ENCODE assay signal across 8 cellular contexts in the genomic region with DNA sequence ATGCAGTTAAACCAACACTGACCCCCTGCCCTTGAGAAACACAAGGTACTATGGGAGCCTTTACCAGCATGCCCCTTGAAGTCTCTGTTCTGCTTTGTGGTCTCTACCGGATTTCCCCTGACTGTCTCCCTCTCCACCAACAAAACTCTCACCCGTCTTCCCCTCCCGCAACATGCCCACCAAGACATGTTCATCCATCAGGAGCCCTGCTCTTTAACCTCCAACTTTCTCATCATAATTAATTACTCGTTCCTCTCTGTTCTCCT. TPM values are rescaled to one million over a fixed set of nuclear protein-coding genes. Genes with fewer than 3 reads are reported as not detected.
DNase-seq lines count a peak whose midpoint lies in the region; ATAC-seq and TF ChIP-seq lines count a peak whose summit lies in the region.

No MANE protein-coding gene starts in this region.

- TF ChIP-seq CTCF in epithelial cell of proximal tubule (conservative IDR thresholded peaks at IDR 0.05; ENCODE audit: low read depth, low read length) = no peak

- no peak overlapping the region for H3K27ac ChIP-seq in neuronal stem cell (replicated peaks; ENCODE audit: low read length)

- WGBS in neuronal stem cell (ENCODE audit: extremely low coverage in 2 of 2, insufficient read length in 2 of 2, insufficient replicate concordance in 1 of 2), 2 donors = 100% methylated on average over 1 of the region's 4 CpGs; no CpG with 5 or more reads in 1 of the 2 donors

- H3K79me1 ChIP-seq in neuronal stem cell (ENCODE audit: low read depth, low read length) = no peaks in the 10 kb centered on the region

- in situ Hi-C loops in ACHN (cut with HindIII; ENCODE audit: low pct_ligation_motif_present, low pct_unique_long_range_greater_than_20kb, low sequenced_read_pairs) = no loop called here

- H3K27me3 ChIP-seq in neuronal stem cell (ENCODE audit: control insufficient read depth in 3 of 3, insufficient read depth in 3 of 3, low read depth in 1 of 3, low read length in 3 of 3) = no peaks in the 10 kb centered on the region

- H2BK120ac ChIP-seq in neuronal stem cell (ENCODE audit: low read depth, low read length) = no peak overlapping the region

- H3K18ac ChIP-seq in neuronal stem cell (ENCODE audit: low read length) = no peak overlapping the region

- H2BK5ac ChIP-seq in neuronal stem cell (ENCODE audit: low read length) = no peak overlapping the region

- ATAC-seq in GM18519 (IDR thresholded peaks at IDR 0.05; ENCODE audit: low FRiP score, unreplicated experiment) = peak; percentile 34
- peak; percentile 37 for ATAC-seq in HG03103 (IDR thresholded peaks at IDR 0.05; ENCODE audit: low read depth, unreplicated experiment)

- H2BK15ac ChIP-seq in neuronal stem cell (ENCODE audit: low read length) = no peak overlapping the region

- peaks cover 0 to 2% of the 10 kb centered on the region in 2 donors for H3K9me3 ChIP-seq in neuronal stem cell (replicated peaks in 1 of 2; ENCODE audit: control insufficient read depth in 2 of 2, insufficient read depth in 1 of 2, low read depth in 1 of 2, low read length in 2 of 2)

- H2AFZ ChIP-seq in neuronal stem cell (ENCODE audit: low read length) = peak overlapping the region; percentile 89

- H2AK5ac ChIP-seq in neuronal stem cell (ENCODE audit: low read depth, low read length) = no peak overlapping the region

- peak; percentile 4 for DNase-seq in ACHN
- DNase-seq in T-helper 2 cell = peak in 4 of 5 experiments; percentile 2 to 76 (median 15)
- no peak for DNase-seq in epithelial cell of proximal tubule (ENCODE audit: low read depth)
- no peak for DNase-seq in neuronal stem cell (ENCODE audit: low spot score)
- DNase-seq in midbrain (lab: John Stamatoyannopoulos, UW) = no peak
- DNase-seq in DMS53 treated with DMSO at 0.1 percent for 48 hours (lab: John Stamatoyannopoulos, UW; ENCODE audit: unreplicated experiment) = no peak

- no peak overlapping the region for H3K4ac ChIP-seq in neuronal stem cell (ENCODE audit: low read length)

- H2BK12ac ChIP-seq in neuronal stem cell (ENCODE audit: low read length) = no peak overlapping the region

- H3K14ac ChIP-seq in neuronal stem cell (ENCODE audit: low read length) = no peak overlapping the region

- H3K9ac ChIP-seq in neuronal stem cell (ENCODE audit: low read depth, low read length, poor library complexity) = peak overlapping the region; percentile 85

- peak overlapping the region; percentile 49 for H3K4me2 ChIP-seq in neuronal stem cell (ENCODE audit: insufficient read depth, low read length, poor library complexity, severe bottlenecking)

- H3K4me3 ChIP-seq in epithelial cell of proximal tubule (ENCODE audit: low read depth, low read length) (peak overlapping the region; percentile 100), neuronal stem cell (ENCODE audit: low read length in 2 of 2) (peak overlapping the region; percentile 64 to 94)

- H3K23ac ChIP-seq in neuronal stem cell (ENCODE audit: low read depth, low read length, poor library complexity) = no peak overlapping the region

- H4K91ac ChIP-seq in neuronal stem cell (ENCODE audit: low read depth, low read length, poor library complexity) = no peak overlapping the region

- peaks cover 0 to 5% of the 10 kb centered on the region in 2 donors for H3K4me1 ChIP-seq in neuronal stem cell (ENCODE audit: control insufficient read depth in 2 of 2, insufficient read depth in 1 of 2, low read depth in 1 of 2, low read length in 2 of 2)

- H4K8ac ChIP-seq in neuronal stem cell (ENCODE audit: low read depth, low read length) = no peak overlapping the region

- no peaks in the 10 kb centered on the region for H3K36me3 ChIP-seq in neuronal stem cell (replicated peaks in 1 of 2; ENCODE audit: control insufficient read depth in 2 of 2, insufficient read depth in 2 of 2, low read length in 2 of 2)

RNA-seq across cellular contexts. Expression of gene ZNF165, which starts 1.1 kb away (rescaled TPM):
- total RNA-seq in epithelial cell of proximal tubule = 4.3 and 4.4 TPM in 2 replicates
- polyA plus RNA-seq in neuronal stem cell (2013, experiment 1 of 2) = 0.56 TPM
- polyA plus RNA-seq in neuronal stem cell (2013, experiment 2 of 2) = 0.69 TPM

RNA-seq across cellular contexts. Expression of gene ZSCAN16, which starts 43.0 kb away (rescaled TPM):
- 6.7 and 7.4 TPM in 2 replicates for total RNA-seq in epithelial cell of proximal tubule
- polyA plus RNA-seq in neuronal stem cell (2013, experiment 1 of 2) = 8.8 TPM
- 8.4 TPM for polyA plus RNA-seq in neuronal stem cell (2013, experiment 2 of 2)

Comparison
In these comparisons a context has a peak if more than half of its experiments do, and no peak if none do; other contexts are left out.
1. DNase-seq: peak in ACHN (single experiment) and T-helper 2 cell (4 of 5); none in epithelial cell of proximal tubule (single experiment), neuronal stem cell (single experiment), midbrain (single experiment) and DMS53 treated with DMSO at 0.1 percent for 48 hours (single experiment).